ENCODE assay signal across 8 cellular contexts in the genomic region with DNA sequence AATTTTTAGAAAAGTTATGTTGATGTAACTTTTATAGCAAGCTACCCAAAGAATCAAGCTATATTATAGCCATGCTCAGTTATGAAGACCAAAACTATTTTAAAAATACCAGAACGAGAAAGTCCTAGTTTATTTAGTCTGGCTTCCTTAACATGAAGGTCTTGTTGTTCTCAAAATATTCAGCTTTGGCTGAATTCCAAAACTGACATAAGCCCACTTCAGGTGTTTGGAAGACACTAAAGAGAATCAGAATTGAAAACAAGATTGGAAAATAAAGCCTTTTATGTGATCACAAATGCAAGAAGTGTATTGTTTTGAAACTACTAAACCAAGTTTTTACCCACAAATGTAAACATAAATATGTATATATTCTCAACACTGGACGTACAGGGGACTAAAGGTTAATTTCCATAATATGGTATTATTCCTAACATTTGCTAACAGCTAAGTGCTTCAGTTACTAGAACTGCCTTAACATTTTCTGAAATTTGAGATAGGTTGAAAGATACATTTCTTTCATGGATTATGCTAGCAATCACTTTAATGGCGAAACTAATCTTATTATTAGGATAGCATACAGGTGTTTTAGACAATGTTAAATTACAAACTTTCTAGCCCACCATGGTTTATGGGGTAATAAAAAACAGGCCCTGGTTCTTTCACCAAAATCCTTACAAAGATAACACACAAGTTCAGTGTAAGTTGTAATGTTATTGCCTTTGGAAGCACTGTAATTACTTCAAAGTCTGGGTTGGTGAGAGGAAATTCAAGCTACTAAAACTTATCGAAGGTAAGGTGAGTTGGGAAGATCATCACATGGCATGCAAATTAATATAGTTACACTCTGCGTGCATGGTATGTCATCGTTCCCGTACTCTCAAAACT. TPM values are rescaled to one million over a fixed set of nuclear protein-coding genes. Genes with fewer than 3 reads are reported as not detected.
DNase-seq lines count a peak whose midpoint lies in the region; ATAC-seq and TF ChIP-seq lines count a peak whose summit lies in the region.

No MANE protein-coding gene starts in this region.

- no peak overlapping the region for H3K27ac Mint-ChIP-seq in nephron progenitor cell

- no peak for TF ChIP-seq CTCF in C4-2B (conservative IDR thresholded peaks at IDR 0.05)
- TF ChIP-seq CTCF in coronary artery (IDR thresholded peaks at IDR 0.05): no peak
- TF ChIP-seq CTCF in nephron progenitor cell (IDR thresholded peaks at IDR 0.05): no peak

- H3K27ac ChIP-seq in C4-2B (peak overlapping the region; percentile 87), coronary artery (peak overlapping the region; percentile 95 to 97)

- H3K9me3 Mint-ChIP-seq in nephron progenitor cell: no peaks in the 10 kb centered on the region

- H3K4me1 Mint-ChIP-seq in nephron progenitor cell: peaks cover 11% of the 10 kb centered on the region

- ATAC-seq in HG02870 (IDR thresholded peaks at IDR 0.05; ENCODE audit: unreplicated experiment) (no peak), GM18909 (IDR thresholded peaks at IDR 0.05; ENCODE audit: poor library complexity, unreplicated experiment) (no peak)

- H3K4me3 Mint-ChIP-seq in nephron progenitor cell: peak overlapping the region; percentile 84

- H3K4me3 ChIP-seq in coronary artery: peak overlapping the region; percentile 92

- peaks cover 76% of the 10 kb centered on the region for H3K27me3 Mint-ChIP-seq in nephron progenitor cell (ENCODE audit: low read depth, poor library complexity)

- peak; percentile 52 for DNase-seq in NAMALWA (ENCODE audit: low spot score)
- DNase-seq in coronary artery (ENCODE audit: low spot score): no peak
- no peak for DNase-seq in nephron progenitor cell
- no peak for DNase-seq in H4 (ENCODE audit: low spot score)
- no peak for DNase-seq in NCI-H446 (lab: John Stamatoyannopoulos, UW)

- H3K36me3 Mint-ChIP-seq in nephron progenitor cell (ENCODE audit: low read depth): no peaks in the 10 kb centered on the region

RNA-seq across cellular contexts. Expression of a gene that starts 1.6 kb away (rescaled TPM):
- total RNA-seq in H4 (2014; rRNA removed; shearing (Covaris generic)): 2.1 and 2.2 TPM in 2 replicates

RNA-seq across cellular contexts. Expression of a gene that starts 31.7 kb away (rescaled TPM):
- 7.2 and 8.2 TPM in 2 replicates for total RNA-seq in H4 (2014; rRNA removed; shearing (Covaris generic))
